In genomic region chr6:12008366-12009179, GRCh38 we compare ENCODE assay signal across 8 cellular contexts. TPM values are rescaled to one million over a fixed set of nuclear protein-coding genes. Genes with fewer than 3 reads are reported as not detected.
DNase-seq lines count a peak whose midpoint lies in the region; ATAC-seq and TF ChIP-seq lines count a peak whose summit lies in the region.

No MANE protein-coding gene starts in this region.

- H3K36me3 ChIP-seq in OCI-LY1 (ENCODE audit: insufficient read depth, low read length) (no peaks in the 10 kb centered on the region), mucosa of rectum (ENCODE audit: control insufficient read depth in 2 of 2, insufficient read depth in 2 of 2, low read length in 2 of 2) (no peaks in the 10 kb centered on the region)

- no peaks in the 10 kb centered on the region for H3K9me2 ChIP-seq in OCI-LY1 (ENCODE audit: low read depth, low read length)

- ATAC-seq in GM19397 (IDR thresholded peaks at IDR 0.05; ENCODE audit: unreplicated experiment), result peak; percentile 30

- TF ChIP-seq CTCF in OCI-LY1 (IDR thresholded peaks at IDR 0.05; ENCODE audit: low read length) (no peak), epithelial cell of proximal tubule (conservative IDR thresholded peaks at IDR 0.05; ENCODE audit: low read depth, low read length) (no peak)

- H3K9ac ChIP-seq in OCI-LY1 (ENCODE audit: low read length) (peak overlapping the region; percentile 76), mucosa of rectum (ENCODE audit: low read depth in 1 of 2, low read length in 2 of 2) (peak overlapping the region; percentile 85 to 96)

- H3F3A ChIP-seq in OCI-LY1 (ENCODE audit: insufficient read depth, low read length), result no peaks in the 10 kb centered on the region

- H3K4me3 ChIP-seq in OCI-LY1 (ENCODE audit: low read depth, low read length, poor library complexity, severe bottlenecking) (peak overlapping the region; percentile 73), epithelial cell of proximal tubule (ENCODE audit: low read depth, low read length) (peak overlapping the region; percentile 60), mucosa of rectum (ENCODE audit: low read length in 2 of 2) (peak overlapping the region; percentile 78 to 93)

- H3K4me2 ChIP-seq in OCI-LY1 (ENCODE audit: low read length), result peak overlapping the region; percentile 67

- no peak overlapping the region for H2AFZ ChIP-seq in OCI-LY1 (ENCODE audit: low read length)

- H3K27me3 ChIP-seq in OCI-LY1 (ENCODE audit: insufficient read depth, low read length), result no peaks in the 10 kb centered on the region
- no peaks in the 10 kb centered on the region for H3K27me3 ChIP-seq in mucosa of rectum (ENCODE audit: control insufficient read depth in 2 of 2, insufficient read depth in 2 of 2, low read length in 2 of 2)

- H3K9me3 ChIP-seq in OCI-LY1 (ENCODE audit: low read length) (no peaks in the 10 kb centered on the region), mucosa of rectum (ENCODE audit: control insufficient read depth in 2 of 2, low read length in 2 of 2) (no peaks in the 10 kb centered on the region)

- H3K27ac ChIP-seq in OCI-LY1 (ENCODE audit: low read depth, low read length, poor library complexity, severe bottlenecking) (peak overlapping the region; percentile 85), mucosa of rectum (ENCODE audit: low read depth in 2 of 2, low read length in 2 of 2) (peak overlapping the region; percentile 97 to 99)

- no peaks in the 10 kb centered on the region for H4K20me1 ChIP-seq in OCI-LY1 (ENCODE audit: insufficient read depth, low read length)

- H3K4me1 ChIP-seq in OCI-LY1 (ENCODE audit: insufficient read depth, low read length, severe bottlenecking), result peaks cover 25% of the 10 kb centered on the region
- peaks cover 20 to 25% of the 10 kb centered on the region in 2 donors for H3K4me1 ChIP-seq in mucosa of rectum (ENCODE audit: control insufficient read depth in 2 of 2, insufficient read depth in 2 of 2, low read length in 2 of 2)

- H3K79me2 ChIP-seq in OCI-LY1 (ENCODE audit: insufficient read depth, low read length), result peaks cover 22% of the 10 kb centered on the region

- peak; percentile 84 for DNase-seq in CD1c-positive myeloid dendritic cell (ENCODE audit: extremely low spot score)
- DNase-seq in HPDE6-E6E7 (ENCODE audit: extremely low spot score), result peak; percentile 53
- DNase-seq in activated T-cell treated with anti-CD3 and anti-CD28 coated beads for 4 hours, result peak; percentile 72
- no peak for DNase-seq in epithelial cell of proximal tubule (ENCODE audit: low read depth)
- peak; percentile 85 for DNase-seq in stimulated activated CD8-positive, alpha-beta memory T cell treated with anti-CD3 and anti-CD28 coated beads, Interleukin-4, amount 100 ng/mL, for 48 hours

RNA-seq across cellular contexts. Expression of gene HIVEP1, which starts 3.5 kb away (rescaled TPM):
- total RNA-seq in epithelial cell of proximal tubule, result 5.9 and 14.2 TPM in 2 replicates
